Comparison of ENCODE assay signal across 7 cellular contexts in the genomic region with DNA sequence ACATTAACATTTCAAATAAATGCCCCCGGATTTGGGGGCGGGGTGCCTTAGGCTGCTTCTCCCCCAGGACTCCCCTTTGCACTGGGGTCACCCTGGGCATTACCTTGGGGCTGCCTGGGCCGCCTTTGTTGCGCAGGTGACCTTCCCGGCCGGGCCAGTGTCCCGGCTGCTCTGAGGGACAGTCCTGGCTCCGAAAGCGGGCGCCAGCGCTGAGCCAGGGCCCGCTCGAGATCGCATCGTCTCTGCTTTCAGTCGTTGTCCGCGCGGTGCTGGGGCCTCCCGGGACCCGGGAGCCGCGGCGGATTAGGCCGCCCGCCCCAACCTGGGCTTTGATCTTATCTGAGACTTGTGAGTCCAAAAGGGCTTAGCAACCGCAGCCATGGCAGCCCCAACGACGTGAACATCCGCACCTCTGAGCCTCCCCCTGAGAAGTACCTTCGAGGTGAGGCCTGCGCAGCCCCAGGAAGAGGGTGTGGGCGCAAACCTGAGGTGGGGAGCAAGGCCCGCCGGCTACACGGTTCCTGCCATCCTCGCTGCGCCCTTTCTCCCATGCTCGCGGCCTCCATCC. TPM values are rescaled to one million over a fixed set of nuclear protein-coding genes. Genes with fewer than 3 reads are reported as not detected.
DNase-seq lines count a peak whose midpoint lies in the region; ATAC-seq and TF ChIP-seq lines count a peak whose summit lies in the region.

No MANE protein-coding gene starts in this region.

- DNase-seq in T-helper 1 cell, result peak; percentile 16 to 49 (median 40)
- peak; percentile 60 for DNase-seq in activated naive CD4-positive, alpha-beta T cell treated with anti-CD3 and anti-CD28 coated beads for 36 hours
- DNase-seq in naive thymus-derived CD4-positive, alpha-beta T cell, result peak in 8 of 9 donors; percentile 24 to 72 (median 64)
- DNase-seq in transverse colon, result peak; percentile 13
- no peak for DNase-seq in SW480 (ENCODE audit: low spot score)
- no peak for DNase-seq in A172 (ENCODE audit: low spot score)

- peak overlapping the region; percentile 70 for H3K4me3 Mint-ChIP-seq in activated naive CD4-positive, alpha-beta T cell treated with anti-CD3 and anti-CD28 coated beads for 36 hours
- H3K4me3 Mint-ChIP-seq in naive thymus-derived CD4-positive, alpha-beta T cell, result peak overlapping the region; percentile 70 to 88 (median 84)

- no peak for TF ChIP-seq CTCF in transverse colon (IDR thresholded peaks at IDR 0.05)

- H3K36me3 ChIP-seq in naive thymus-derived CD4-positive, alpha-beta T cell (ENCODE audit: control insufficient read depth in 2 of 3, insufficient read depth in 3 of 3, low read length in 3 of 3), result no peaks in the 10 kb centered on the region
- H3K36me3 ChIP-seq in transverse colon, result no peaks in the 10 kb centered on the region

- POLR2A ChIA-PET in naive thymus-derived CD4-positive, alpha-beta T cell (lab: Charles Lee), result interaction anchor here (0.6 kb wide), 1 partner anchor 414 kb away, joined by 3 read pairs; no protein-coding TSS in a partner anchor

- TF ChIP-seq POLR2A in transverse colon (IDR thresholded peaks at IDR 0.05), result no peak

- peak overlapping the region; percentile 60 for H3K27ac ChIP-seq in naive thymus-derived CD4-positive, alpha-beta T cell (ENCODE audit: low read depth, low read length)
- H3K27ac ChIP-seq in transverse colon, result peak overlapping the region in 2 of 4 donors; percentile 69 to 76

- H3K27me3 Mint-ChIP-seq in activated naive CD4-positive, alpha-beta T cell treated with anti-CD3 and anti-CD28 coated beads for 36 hours (ENCODE audit: low read depth), result no peaks in the 10 kb centered on the region
- no peaks in the 10 kb centered on the region for H3K27me3 Mint-ChIP-seq in naive thymus-derived CD4-positive, alpha-beta T cell

- H3K27me3 ChIP-seq in naive thymus-derived CD4-positive, alpha-beta T cell (ENCODE audit: control insufficient read depth in 2 of 2, insufficient read depth in 2 of 2, low read length in 2 of 2), result no peaks in the 10 kb centered on the region
- no peaks in the 10 kb centered on the region for H3K27me3 ChIP-seq in transverse colon

- no peaks in the 10 kb centered on the region for H3K36me3 Mint-ChIP-seq in activated naive CD4-positive, alpha-beta T cell treated with anti-CD3 and anti-CD28 coated beads for 36 hours (ENCODE audit: low read depth)
- peaks cover 0 to 3% (median 0%) of the 10 kb centered on the region in 5 donors for H3K36me3 Mint-ChIP-seq in naive thymus-derived CD4-positive, alpha-beta T cell

- peak overlapping the region; percentile 57 for H3K4me3 ChIP-seq in naive thymus-derived CD4-positive, alpha-beta T cell (ENCODE audit: low read length)
- peak overlapping the region in 2 of 4 donors; percentile 40 to 62 for H3K4me3 ChIP-seq in transverse colon

- peak; percentile 83 for ATAC-seq in naive thymus-derived CD4-positive, alpha-beta T cell
- ATAC-seq in GM21737 (IDR thresholded peaks at IDR 0.05; ENCODE audit: unreplicated experiment), result no peak

- peaks cover 26% of the 10 kb centered on the region for H3K4me1 Mint-ChIP-seq in activated naive CD4-positive, alpha-beta T cell treated with anti-CD3 and anti-CD28 coated beads for 36 hours (ENCODE audit: low read depth)
- peaks cover 21 to 43% (median 38%) of the 10 kb centered on the region in 7 donors for H3K4me1 Mint-ChIP-seq in naive thymus-derived CD4-positive, alpha-beta T cell

- H3K9me3 ChIP-seq in naive thymus-derived CD4-positive, alpha-beta T cell (ENCODE audit: control insufficient read depth in 2 of 3, low read length in 3 of 3), result no peaks in the 10 kb centered on the region
- H3K9me3 ChIP-seq in transverse colon, result no peaks in the 10 kb centered on the region

- H3K9me3 Mint-ChIP-seq in activated naive CD4-positive, alpha-beta T cell treated with anti-CD3 and anti-CD28 coated beads for 36 hours, result peaks cover 3% of the 10 kb centered on the region
- H3K9me3 Mint-ChIP-seq in naive thymus-derived CD4-positive, alpha-beta T cell, result peaks cover 0 to 2% (median 0%) of the 10 kb centered on the region in 11 donors

- H3K27ac Mint-ChIP-seq in activated naive CD4-positive, alpha-beta T cell treated with anti-CD3 and anti-CD28 coated beads for 36 hours, result peak overlapping the region; percentile 66
- H3K27ac Mint-ChIP-seq in naive thymus-derived CD4-positive, alpha-beta T cell, result peak overlapping the region; percentile 58 to 95 (median 92)

- CTCF ChIA-PET in activated naive CD4-positive, alpha-beta T cell treated with anti-CD3 and anti-CD28 coated beads for 36 hours (lab: Charles Lee), result interaction anchor here (1.9 kb wide), 1 partner anchor 136 kb away, joined by 12 read pairs; no protein-coding TSS in a partner anchor
- CTCF ChIA-PET in naive thymus-derived CD4-positive, alpha-beta T cell (lab: Charles Lee), result interaction anchor here (1.2 kb wide), 1 partner anchor 48 kb away, joined by 5 read pairs; no protein-coding TSS in a partner anchor

- H3K4me1 ChIP-seq in naive thymus-derived CD4-positive, alpha-beta T cell (ENCODE audit: control insufficient read depth in 2 of 2, insufficient read depth in 2 of 2, low read length in 2 of 2), result peaks cover 0 to 22% of the 10 kb centered on the region in 2 donors
- peaks cover 0 to 14% (median 6%) of the 10 kb centered on the region in 4 donors for H3K4me1 ChIP-seq in transverse colon

- WGBS in transverse colon (ENCODE audit: low coverage in 1 of 2), 2 donors, result 65 to 82% methylated on average over 6 to 39 of the region's 40 CpGs

- in situ Hi-C loops in transverse colon (cut with MboI; ENCODE audit: low pct_ligation_motif_present in 1 of 4, low pct_unique_long_range_greater_than_20kb in 1 of 4, low sequenced_read_pairs in 3 of 4), result no loop called here

- intact Hi-C loops in activated naive CD4-positive, alpha-beta T cell treated with anti-CD3 and anti-CD28 coated beads for 36 hours (cut with micrococcal nuclease), result loop anchor here (1.0 to 2.0 kb wide), 2 partner anchors 16 to 136 kb away; partner anchors contain the start of gene WAPL
- intact Hi-C loops in naive thymus-derived CD4-positive, alpha-beta T cell (cut with micrococcal nuclease), result loop anchor here (1.0 to 2.0 kb wide), 4 partner anchors 15 to 136 kb away; partner anchors contain the start of gene WAPL (in 2 of the 2)
- intact Hi-C loops in transverse colon (cut with DNase I; ENCODE audit: low total_unique reads), result no loop called here

- TF ChIP-seq EP300 in transverse colon (IDR thresholded peaks at IDR 0.05; ENCODE audit: low read depth), result no peak

RNA-seq across cellular contexts. Expression of gene WAPL, which starts 14.8 kb away (rescaled TPM):
- total RNA-seq in activated naive CD4-positive, alpha-beta T cell treated with anti-CD3 and anti-CD28 coated beads for 36 hours, result 10 to 100 TPM; 30.2 to 33.5 TPM
- total RNA-seq in naive thymus-derived CD4-positive, alpha-beta T cell, result 10 to 100 TPM; 40.3 to 59.2 (median 53.4) TPM
- 10 to 100 TPM; 46.1 to 49.5 TPM for polyA plus RNA-seq in naive thymus-derived CD4-positive, alpha-beta T cell
- 10 to 100 TPM; 26.6 to 71.4 (median 41.0) TPM for total RNA-seq in transverse colon
- total RNA-seq in A172 (2014; rRNA removed; shearing (Covaris generic)), result 44.2 and 53.0 TPM in 2 replicates

Comparison
In these comparisons a context has a peak if more than half of its experiments do, and no peak if none do; other contexts are left out.
1. DNase-seq: peak in T-helper 1 cell (5 of 5), activated naive CD4-positive, alpha-beta T cell treated with anti-CD3 and anti-CD28 coated beads for 36 hours (single experiment), naive thymus-derived CD4-positive, alpha-beta T cell (8 of 9) and transverse colon (single experiment); none in SW480 (single experiment) and A172 (single experiment).